In genomic region chr9:23638837-23639426, GRCh38 we compare ENCODE assay signal across 13 cellular contexts.
"Had no signal": no experiment of that assay in that cellular context is flagged by ENCODE, and none has a peak within 500 bp of the region (broad histone marks: within the 10 kb centered on the region; RNA-seq: fewer than 3 reads in every experiment).

No MANE protein-coding gene starts in this region.

- H3K4me1 Mint-ChIP-seq: activated CD8-positive, alpha-beta memory T cell treated with anti-CD3 and anti-CD28 coated beads, Interleukin-2, amount 10 ng/mL, durations not matched to agents 7 days and 5 days; mesothelial cell of epicardium; naive B cell had no signal

- H3K4me3 Mint-ChIP-seq: activated CD8-positive, alpha-beta memory T cell treated with anti-CD3 and anti-CD28 coated beads, Interleukin-2, amount 10 ng/mL, durations not matched to agents 7 days and 5 days; activated T-cell treated with anti-CD3 and anti-CD28 coated beads, Interleukin-2, amount 50 U/mL, for 24 hours; mesothelial cell of epicardium; naive B cell had no signal

- H3K27ac Mint-ChIP-seq: activated CD8-positive, alpha-beta memory T cell treated with anti-CD3 and anti-CD28 coated beads, Interleukin-2, amount 10 ng/mL, durations not matched to agents 7 days and 5 days; activated naive CD4-positive, alpha-beta T cell treated with anti-CD3 and anti-CD28 coated beads, Interleukin-2, amount 50 U/mL, for 72 hours; activated T-cell treated with anti-CD3 and anti-CD28 coated beads, Interleukin-2, amount 50 U/mL, for 24 hours; mesothelial cell of epicardium; naive B cell had no signal

- H3K4me1 ChIP-seq: gastrocnemius medialis, parathyroid adenoma had no signal

- H2AFZ ChIP-seq: parathyroid adenoma had no signal

- H3K9me3 ChIP-seq: gastrocnemius medialis had no signal

- H3K27ac ChIP-seq: gastrocnemius medialis, parathyroid adenoma had no signal

- H3K9ac ChIP-seq: parathyroid adenoma had no signal

- DNase-seq: activated CD4-positive, alpha-beta T cell treated with anti-CD3 and anti-CD28 coated beads for 1 hour; activated CD4-positive, alpha-beta T cell treated with anti-CD3 and anti-CD28 coated beads, Interleukin-2, amount 50 U/mL, for 48 hours; activated CD8-positive, alpha-beta memory T cell treated with anti-CD3 and anti-CD28 coated beads, Interleukin-2, amount 10 ng/mL, durations not matched to agents 7 days and 5 days; activated effector memory CD4-positive, alpha-beta T cell treated with anti-CD3 and anti-CD28 coated beads, Interleukin-2, amount 50 U/mL, for 16 hours; activated T-cell treated with anti-CD3 and anti-CD28 coated beads, Interleukin-2, amount 50 U/mL, for 24 hours; amygdala; gastrocnemius medialis; islet precursor cell; naive B cell; retina had no signal

- H3K79me2 ChIP-seq: parathyroid adenoma had no signal

- H3K9me3 Mint-ChIP-seq: mesothelial cell of epicardium had no signal

- ATAC-seq: activated CD8-positive, alpha-beta memory T cell treated with anti-CD3 and anti-CD28 coated beads, Interleukin-2, amount 10 ng/mL, durations not matched to agents 7 days and 5 days; activated naive CD4-positive, alpha-beta T cell treated with anti-CD3 and anti-CD28 coated beads, Interleukin-2, amount 50 U/mL, for 72 hours; gastrocnemius medialis had no signal

- H3K36me3 ChIP-seq: gastrocnemius medialis had no signal

- H3K27me3 Mint-ChIP-seq: activated CD8-positive, alpha-beta memory T cell treated with anti-CD3 and anti-CD28 coated beads, Interleukin-2, amount 10 ng/mL, durations not matched to agents 7 days and 5 days; activated T-cell treated with anti-CD3 and anti-CD28 coated beads, Interleukin-2, amount 50 U/mL, for 24 hours; naive B cell had no signal

- H3K4me3 ChIP-seq: gastrocnemius medialis had no signal

- H3K27me3 ChIP-seq: gastrocnemius medialis had no signal
